ENCODE assay signal across 18 cellular contexts in genomic region chr5:149237662-149238061, GRCh38. TPM values are rescaled to one million over a fixed set of nuclear protein-coding genes. Genes with fewer than 3 reads are reported as not detected.
DNase-seq lines count a peak whose midpoint lies in the region; ATAC-seq and TF ChIP-seq lines count a peak whose summit lies in the region.
"Had no signal": no experiment of that assay in that cellular context is flagged by ENCODE, and none has a peak within 500 bp of the region (broad histone marks: within the 10 kb centered on the region; RNA-seq: fewer than 3 reads in every experiment).

No MANE protein-coding gene starts in this region.

- H3K27me3 Mint-ChIP-seq in activated naive CD4-positive, alpha-beta T cell treated with anti-CD3 and anti-CD28 coated beads for 36 hours (ENCODE audit: low read depth), result no peaks in the 10 kb centered on the region
- H3K27me3 Mint-ChIP-seq: activated naive CD8-positive, alpha-beta T cell treated with anti-CD3 and anti-CD28 coated beads, Interleukin-2, amount 50 U/mL, for 24 hours had no signal

- no peak for ATAC-seq in HG03521 (IDR thresholded peaks at IDR 0.05; ENCODE audit: unreplicated experiment)
- ATAC-seq: activated naive CD8-positive, alpha-beta T cell treated with anti-CD3 and anti-CD28 coated beads, Interleukin-2, amount 50 U/mL, for 24 hours; activated T-cell treated with anti-CD3 and anti-CD28 coated beads, Interleukin-2, amount 50 U/mL, for 72 hours had no signal

- DNase-seq in BE2C (no peak), HuH-7 (ENCODE audit: low spot score) (peak; percentile 10), cardiac fibroblast (ENCODE audit: low read depth in 2 of 2) (no peak), iPS-NIHi7 (ENCODE audit: extremely low spot score) (peak; percentile 76), amygdala (lab: John Stamatoyannopoulos, UW) (no peak), T-helper 1 cell (no peak)
- DNase-seq in activated naive CD4-positive, alpha-beta T cell treated with anti-CD3 and anti-CD28 coated beads for 36 hours, result no peak
- DNase-seq: activated CD4-positive, alpha-beta memory T cell treated with anti-CD3 and anti-CD28 coated beads, Interleukin-2, amount 10 ng/mL, durations not matched to agents 7 days and 5 days; activated naive CD8-positive, alpha-beta T cell treated with anti-CD3 and anti-CD28 coated beads, Interleukin-2, amount 50 U/mL, for 24 hours; activated T-cell treated with anti-CD3 and anti-CD28 coated beads, Interleukin-2, amount 50 U/mL, for 72 hours; HCEC 1CT; kidney; NCI-H1930; NCI-H526; retina; RPMI8226 had no signal

- no peak overlapping the region for H3K4me3 Mint-ChIP-seq in activated naive CD4-positive, alpha-beta T cell treated with anti-CD3 and anti-CD28 coated beads for 36 hours
- H3K4me3 Mint-ChIP-seq: activated CD4-positive, alpha-beta memory T cell treated with anti-CD3 and anti-CD28 coated beads, Interleukin-2, amount 10 ng/mL, durations not matched to agents 7 days and 5 days; activated naive CD8-positive, alpha-beta T cell treated with anti-CD3 and anti-CD28 coated beads, Interleukin-2, amount 50 U/mL, for 24 hours; activated T-cell treated with anti-CD3 and anti-CD28 coated beads, Interleukin-2, amount 50 U/mL, for 72 hours; mesothelial cell of epicardium had no signal

- intact Hi-C loops in activated naive CD4-positive, alpha-beta T cell treated with anti-CD3 and anti-CD28 coated beads for 36 hours (cut with micrococcal nuclease), result no loop called here

- no peak overlapping the region for H3K4me3 ChIP-seq in BE2C (ENCODE audit: low read depth, low read length)
- no peak overlapping the region for H3K4me3 ChIP-seq in cardiac fibroblast (replicated peaks in 1 of 2; ENCODE audit: low read depth in 2 of 2, low read length in 2 of 2)

- no peaks in the 10 kb centered on the region for H3K9me3 Mint-ChIP-seq in activated naive CD4-positive, alpha-beta T cell treated with anti-CD3 and anti-CD28 coated beads for 36 hours
- H3K9me3 Mint-ChIP-seq: activated CD4-positive, alpha-beta memory T cell treated with anti-CD3 and anti-CD28 coated beads, Interleukin-2, amount 10 ng/mL, durations not matched to agents 7 days and 5 days; activated naive CD8-positive, alpha-beta T cell treated with anti-CD3 and anti-CD28 coated beads, Interleukin-2, amount 50 U/mL, for 24 hours; mesothelial cell of epicardium had no signal

- H3K36me3 ChIP-seq in BE2C, result no peaks in the 10 kb centered on the region

- H3K27ac Mint-ChIP-seq in activated naive CD4-positive, alpha-beta T cell treated with anti-CD3 and anti-CD28 coated beads for 36 hours, result no peak overlapping the region
- H3K27ac Mint-ChIP-seq: activated naive CD8-positive, alpha-beta T cell treated with anti-CD3 and anti-CD28 coated beads, Interleukin-2, amount 50 U/mL, for 24 hours; activated T-cell treated with anti-CD3 and anti-CD28 coated beads, Interleukin-2, amount 50 U/mL, for 72 hours; mesothelial cell of epicardium had no signal

- no peaks in the 10 kb centered on the region for H3K9me3 ChIP-seq in BE2C

- H3K36me3 Mint-ChIP-seq in activated naive CD4-positive, alpha-beta T cell treated with anti-CD3 and anti-CD28 coated beads for 36 hours (ENCODE audit: low read depth), result no peaks in the 10 kb centered on the region
- H3K36me3 Mint-ChIP-seq: mesothelial cell of epicardium had no signal

- H3K4me1 Mint-ChIP-seq in activated naive CD4-positive, alpha-beta T cell treated with anti-CD3 and anti-CD28 coated beads for 36 hours (ENCODE audit: low read depth), result peaks cover 32% of the 10 kb centered on the region
- H3K4me1 Mint-ChIP-seq: mesothelial cell of epicardium had no signal

- H3K27me3 ChIP-seq in BE2C, result no peaks in the 10 kb centered on the region; the same call in 1 of the 2 replicates

- TF ChIP-seq CTCF in BE2C (IDR thresholded peaks at IDR 0.05; ENCODE audit: low read depth, low read length) (peak; percentile 32; the same call in 1 of the 2 replicates), cardiac fibroblast (IDR thresholded peaks at IDR 0.05; ENCODE audit: low read depth, low read length) (peak; percentile 25)

- H3K4me1 ChIP-seq in BE2C, result no peaks in the 10 kb centered on the region

- CTCF ChIA-PET in activated naive CD4-positive, alpha-beta T cell treated with anti-CD3 and anti-CD28 coated beads for 36 hours (lab: Charles Lee), result interaction anchor here (0.5 to 2.8 kb wide), 3 partner anchors 27 to 96 kb away, joined by 4 to 11 read pairs (median 5); partner anchors contain the start of gene ABLIM3

RNA-seq across cellular contexts. Expression of gene AFAP1L1, which starts 34.0 kb away (rescaled TPM):
- 4.3 TPM for polyA plus RNA-seq in BE2C (2012; ENCODE audit: insufficient read depth, insufficient read length, low read depth)
- under 1 TPM in 1 of 2 experiments, not detected in 1; 0.07 TPM for total RNA-seq in activated naive CD4-positive, alpha-beta T cell treated with anti-CD3 and anti-CD28 coated beads for 36 hours
- total RNA-seq: activated CD4-positive, alpha-beta memory T cell treated with anti-CD3 and anti-CD28 coated beads, Interleukin-2, amount 10 ng/mL, durations not matched to agents 7 days and 5 days had no signal

Comparison
In these comparisons a context has a peak if more than half of its experiments do, and no peak if none do; other contexts are left out.
1. DNase-seq: peak in HuH-7 (single experiment) and iPS-NIHi7 (single experiment); none in BE2C (single experiment), cardiac fibroblast (0 of 2), activated naive CD4-positive, alpha-beta T cell treated with anti-CD3 and anti-CD28 coated beads for 36 hours (single experiment), amygdala (0 of 56) and T-helper 1 cell (0 of 5).